In the genomic region with DNA sequence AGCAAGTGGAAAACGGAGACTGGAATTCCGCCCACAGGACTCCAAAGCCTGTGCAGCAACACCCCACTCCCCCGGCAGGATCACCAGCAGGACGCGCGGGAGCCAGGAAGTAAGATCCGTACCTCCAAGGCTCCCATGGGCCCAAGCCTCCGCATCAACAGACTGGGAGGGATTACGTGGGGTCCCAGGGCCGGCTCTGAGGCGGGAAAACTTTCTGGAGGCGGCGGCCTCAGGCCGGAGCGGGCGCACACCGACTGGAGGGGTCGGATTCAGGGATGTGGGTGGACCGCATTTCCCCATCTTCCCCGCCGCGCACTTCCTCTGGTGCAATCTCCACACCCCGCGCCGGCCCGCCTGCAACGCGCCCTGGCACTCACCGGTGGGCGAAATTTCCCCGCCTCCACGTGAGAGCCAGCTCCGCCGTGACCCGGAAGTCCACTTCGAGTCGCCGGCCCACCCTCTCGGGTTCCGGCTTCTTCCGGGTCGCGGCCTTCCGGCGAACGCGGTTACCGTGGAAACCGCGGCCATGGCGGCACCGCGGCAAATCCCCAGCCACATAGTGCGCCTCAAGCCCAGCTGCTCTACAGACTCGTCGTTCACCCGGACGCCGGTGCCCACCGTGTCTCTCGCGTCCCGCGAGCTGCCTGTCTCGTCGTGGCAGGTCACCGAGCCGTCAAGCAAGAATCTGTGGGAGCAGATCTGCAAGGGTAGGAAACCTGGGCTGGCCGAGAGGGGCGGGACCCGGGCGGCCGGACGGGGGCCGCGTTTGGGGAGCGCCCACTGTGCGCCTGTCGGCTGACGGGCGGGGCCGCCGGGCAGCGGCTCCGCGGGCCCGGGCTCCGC, we compare ENCODE assay signal across 1 cellular context.
TF ChIP-seq lines count a peak whose summit lies in the region.

IQCK (plus strand) TSS at position 491 of the 843 bp plus-strand sequence; CDS start at position 527, 36 bp downstream.
KNOP1 (minus strand) TSS at position 447 of the 843 bp plus-strand sequence. CDS start 3,192 bp downstream, outside the sequence.

TF ChIP-seq in K562, 482 proteins besides CTCF, POLR2A, EP300 and RAD21 (continued from another document and continues in another):
- TF ChIP-seq, protein P1, sequence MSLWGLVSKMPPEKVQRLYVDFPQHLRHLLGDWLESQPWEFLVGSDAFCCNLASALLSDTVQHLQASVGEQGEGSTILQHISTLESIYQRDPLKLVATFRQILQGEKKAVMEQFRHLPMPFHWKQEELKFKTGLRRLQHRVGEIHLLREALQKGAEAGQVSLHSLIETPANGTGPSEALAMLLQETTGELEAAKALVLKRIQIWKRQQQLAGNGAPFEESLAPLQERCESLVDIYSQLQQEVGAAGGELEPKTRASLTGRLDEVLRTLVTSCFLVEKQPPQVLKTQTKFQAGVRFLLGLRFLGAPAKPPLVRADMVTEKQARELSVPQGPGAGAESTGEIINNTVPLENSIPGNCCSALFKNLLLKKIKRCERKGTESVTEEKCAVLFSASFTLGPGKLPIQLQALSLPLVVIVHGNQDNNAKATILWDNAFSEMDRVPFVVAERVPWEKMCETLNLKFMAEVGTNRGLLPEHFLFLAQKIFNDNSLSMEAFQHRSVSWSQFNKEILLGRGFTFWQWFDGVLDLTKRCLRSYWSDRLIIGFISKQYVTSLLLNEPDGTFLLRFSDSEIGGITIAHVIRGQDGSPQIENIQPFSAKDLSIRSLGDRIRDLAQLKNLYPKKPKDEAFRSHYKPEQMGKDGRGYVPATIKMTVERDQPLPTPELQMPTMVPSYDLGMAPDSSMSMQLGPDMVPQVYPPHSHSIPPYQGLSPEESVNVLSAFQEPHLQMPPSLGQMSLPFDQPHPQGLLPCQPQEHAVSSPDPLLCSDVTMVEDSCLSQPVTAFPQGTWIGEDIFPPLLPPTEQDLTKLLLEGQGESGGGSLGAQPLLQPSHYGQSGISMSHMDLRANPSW (CRISPR knock-in tag; IDR thresholded peaks at IDR 0.05): 0 out of 2 replicates have a peak, but pooled peaks have one; percentile 24
- TF ChIP-seq THAP7 (CRISPR knock-in tag; IDR thresholded peaks at IDR 0.05) (no peak), ZNF134 (CRISPR knock-in tag; conservative IDR thresholded peaks at IDR 0.05) (no peak), SIN3A (IDR thresholded peaks at IDR 0.05; ENCODE audit: borderline replicate concordance in 2 of 2, control insufficient read depth in 1 of 2, low read depth in 2 of 2, low read length in 2 of 2) (peak; percentile 96 to 97), HNRNPUL1 (IDR thresholded peaks at IDR 0.05; ENCODE audit: low read length) (no peak), ZNF507 (tag; conservative IDR thresholded peaks at IDR 0.05) (no peak), GTF2F1 (IDR thresholded peaks at IDR 0.05; ENCODE audit: low read depth, low read length) (no peak), U2AF1 (optimal IDR thresholded peaks at IDR 0.05; ENCODE audit: low read depth, low read length) (peak; percentile 58), HSF4 (CRISPR knock-in tag; IDR thresholded peaks at IDR 0.05; ENCODE audit: borderline replicate concordance) (no peak), HNRNPL (IDR thresholded peaks at IDR 0.05; ENCODE audit: low read depth, low read length) (peak; percentile 65; the same call in 1 of the 2 replicates), RREB1 (CRISPR knock-in tag; IDR thresholded peaks at IDR 0.05) (no peak), FOXJ2 (tag; IDR thresholded peaks at IDR 0.05) (0 out of 2 replicates have a peak, but pooled peaks have one; percentile 24), ETS1 (conservative IDR thresholded peaks at IDR 0.05; ENCODE audit: control insufficient read depth, low read depth, low read length) (peak; percentile 63), ZNF639 (CRISPR knock-in tag; conservative IDR thresholded peaks at IDR 0.05 in 1 of 2, IDR thresholded peaks at IDR 0.05 in 1 of 2) (0 out of 4 replicates have a peak, but pooled peaks of 1 of the 2 experiments have one; percentile 63), KAT7 (CRISPR knock-in tag; IDR thresholded peaks at IDR 0.05; ENCODE audit: borderline replicate concordance) (0 out of 2 replicates have a peak, but pooled peaks have one; percentile 58), HDAC2 (IDR thresholded peaks at IDR 0.05) (peak; percentile 89), DDX20 (tag; IDR thresholded peaks at IDR 0.05; ENCODE audit: low read depth) (no peak), NR3C1 (CRISPR knock-in tag; IDR thresholded peaks at IDR 0.05) (no peak), IRF9 (tag; IDR thresholded peaks at IDR 0.05) (no peak), ZZZ3 (IDR thresholded peaks at IDR 0.05) (0 out of 2 replicates have a peak, but pooled peaks have one; percentile 59), ZC3H11A (IDR thresholded peaks at IDR 0.05; ENCODE audit: low read depth, low read length) (no peak)
- TF ChIP-seq, protein P2, sequence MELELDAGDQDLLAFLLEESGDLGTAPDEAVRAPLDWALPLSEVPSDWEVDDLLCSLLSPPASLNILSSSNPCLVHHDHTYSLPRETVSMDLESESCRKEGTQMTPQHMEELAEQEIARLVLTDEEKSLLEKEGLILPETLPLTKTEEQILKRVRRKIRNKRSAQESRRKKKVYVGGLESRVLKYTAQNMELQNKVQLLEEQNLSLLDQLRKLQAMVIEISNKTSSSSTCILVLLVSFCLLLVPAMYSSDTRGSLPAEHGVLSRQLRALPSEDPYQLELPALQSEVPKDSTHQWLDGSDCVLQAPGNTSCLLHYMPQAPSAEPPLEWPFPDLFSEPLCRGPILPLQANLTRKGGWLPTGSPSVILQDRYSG (tag; conservative IDR thresholded peaks at IDR 0.05; ENCODE audit: low read depth): no peak
- TF ChIP-seq, protein P3, sequence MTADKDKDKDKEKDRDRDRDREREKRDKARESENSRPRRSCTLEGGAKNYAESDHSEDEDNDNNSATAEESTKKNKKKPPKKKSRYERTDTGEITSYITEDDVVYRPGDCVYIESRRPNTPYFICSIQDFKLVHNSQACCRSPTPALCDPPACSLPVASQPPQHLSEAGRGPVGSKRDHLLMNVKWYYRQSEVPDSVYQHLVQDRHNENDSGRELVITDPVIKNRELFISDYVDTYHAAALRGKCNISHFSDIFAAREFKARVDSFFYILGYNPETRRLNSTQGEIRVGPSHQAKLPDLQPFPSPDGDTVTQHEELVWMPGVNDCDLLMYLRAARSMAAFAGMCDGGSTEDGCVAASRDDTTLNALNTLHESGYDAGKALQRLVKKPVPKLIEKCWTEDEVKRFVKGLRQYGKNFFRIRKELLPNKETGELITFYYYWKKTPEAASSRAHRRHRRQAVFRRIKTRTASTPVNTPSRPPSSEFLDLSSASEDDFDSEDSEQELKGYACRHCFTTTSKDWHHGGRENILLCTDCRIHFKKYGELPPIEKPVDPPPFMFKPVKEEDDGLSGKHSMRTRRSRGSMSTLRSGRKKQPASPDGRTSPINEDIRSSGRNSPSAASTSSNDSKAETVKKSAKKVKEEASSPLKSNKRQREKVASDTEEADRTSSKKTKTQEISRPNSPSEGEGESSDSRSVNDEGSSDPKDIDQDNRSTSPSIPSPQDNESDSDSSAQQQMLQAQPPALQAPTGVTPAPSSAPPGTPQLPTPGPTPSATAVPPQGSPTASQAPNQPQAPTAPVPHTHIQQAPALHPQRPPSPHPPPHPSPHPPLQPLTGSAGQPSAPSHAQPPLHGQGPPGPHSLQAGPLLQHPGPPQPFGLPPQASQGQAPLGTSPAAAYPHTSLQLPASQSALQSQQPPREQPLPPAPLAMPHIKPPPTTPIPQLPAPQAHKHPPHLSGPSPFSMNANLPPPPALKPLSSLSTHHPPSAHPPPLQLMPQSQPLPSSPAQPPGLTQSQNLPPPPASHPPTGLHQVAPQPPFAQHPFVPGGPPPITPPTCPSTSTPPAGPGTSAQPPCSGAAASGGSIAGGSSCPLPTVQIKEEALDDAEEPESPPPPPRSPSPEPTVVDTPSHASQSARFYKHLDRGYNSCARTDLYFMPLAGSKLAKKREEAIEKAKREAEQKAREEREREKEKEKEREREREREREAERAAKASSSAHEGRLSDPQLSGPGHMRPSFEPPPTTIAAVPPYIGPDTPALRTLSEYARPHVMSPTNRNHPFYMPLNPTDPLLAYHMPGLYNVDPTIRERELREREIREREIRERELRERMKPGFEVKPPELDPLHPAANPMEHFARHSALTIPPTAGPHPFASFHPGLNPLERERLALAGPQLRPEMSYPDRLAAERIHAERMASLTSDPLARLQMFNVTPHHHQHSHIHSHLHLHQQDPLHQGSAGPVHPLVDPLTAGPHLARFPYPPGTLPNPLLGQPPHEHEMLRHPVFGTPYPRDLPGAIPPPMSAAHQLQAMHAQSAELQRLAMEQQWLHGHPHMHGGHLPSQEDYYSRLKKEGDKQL (CRISPR knock-in tag; IDR thresholded peaks at IDR 0.05; ENCODE audit: borderline replicate concordance): 0 out of 2 replicates have a peak, but pooled peaks have one; percentile 66
- TF ChIP-seq, protein P4, sequence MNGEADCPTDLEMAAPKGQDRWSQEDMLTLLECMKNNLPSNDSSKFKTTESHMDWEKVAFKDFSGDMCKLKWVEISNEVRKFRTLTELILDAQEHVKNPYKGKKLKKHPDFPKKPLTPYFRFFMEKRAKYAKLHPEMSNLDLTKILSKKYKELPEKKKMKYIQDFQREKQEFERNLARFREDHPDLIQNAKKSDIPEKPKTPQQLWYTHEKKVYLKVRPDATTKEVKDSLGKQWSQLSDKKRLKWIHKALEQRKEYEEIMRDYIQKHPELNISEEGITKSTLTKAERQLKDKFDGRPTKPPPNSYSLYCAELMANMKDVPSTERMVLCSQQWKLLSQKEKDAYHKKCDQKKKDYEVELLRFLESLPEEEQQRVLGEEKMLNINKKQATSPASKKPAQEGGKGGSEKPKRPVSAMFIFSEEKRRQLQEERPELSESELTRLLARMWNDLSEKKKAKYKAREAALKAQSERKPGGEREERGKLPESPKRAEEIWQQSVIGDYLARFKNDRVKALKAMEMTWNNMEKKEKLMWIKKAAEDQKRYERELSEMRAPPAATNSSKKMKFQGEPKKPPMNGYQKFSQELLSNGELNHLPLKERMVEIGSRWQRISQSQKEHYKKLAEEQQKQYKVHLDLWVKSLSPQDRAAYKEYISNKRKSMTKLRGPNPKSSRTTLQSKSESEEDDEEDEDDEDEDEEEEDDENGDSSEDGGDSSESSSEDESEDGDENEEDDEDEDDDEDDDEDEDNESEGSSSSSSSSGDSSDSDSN (IDR thresholded peaks at IDR 0.05; ENCODE audit: borderline replicate concordance in 1 of 2, low read depth in 2 of 2, low read length in 2 of 2): 0 out of 4 replicates have a peak, but pooled peaks of 1 of the 2 experiments have one; percentile 32
